In the genomic region with DNA sequence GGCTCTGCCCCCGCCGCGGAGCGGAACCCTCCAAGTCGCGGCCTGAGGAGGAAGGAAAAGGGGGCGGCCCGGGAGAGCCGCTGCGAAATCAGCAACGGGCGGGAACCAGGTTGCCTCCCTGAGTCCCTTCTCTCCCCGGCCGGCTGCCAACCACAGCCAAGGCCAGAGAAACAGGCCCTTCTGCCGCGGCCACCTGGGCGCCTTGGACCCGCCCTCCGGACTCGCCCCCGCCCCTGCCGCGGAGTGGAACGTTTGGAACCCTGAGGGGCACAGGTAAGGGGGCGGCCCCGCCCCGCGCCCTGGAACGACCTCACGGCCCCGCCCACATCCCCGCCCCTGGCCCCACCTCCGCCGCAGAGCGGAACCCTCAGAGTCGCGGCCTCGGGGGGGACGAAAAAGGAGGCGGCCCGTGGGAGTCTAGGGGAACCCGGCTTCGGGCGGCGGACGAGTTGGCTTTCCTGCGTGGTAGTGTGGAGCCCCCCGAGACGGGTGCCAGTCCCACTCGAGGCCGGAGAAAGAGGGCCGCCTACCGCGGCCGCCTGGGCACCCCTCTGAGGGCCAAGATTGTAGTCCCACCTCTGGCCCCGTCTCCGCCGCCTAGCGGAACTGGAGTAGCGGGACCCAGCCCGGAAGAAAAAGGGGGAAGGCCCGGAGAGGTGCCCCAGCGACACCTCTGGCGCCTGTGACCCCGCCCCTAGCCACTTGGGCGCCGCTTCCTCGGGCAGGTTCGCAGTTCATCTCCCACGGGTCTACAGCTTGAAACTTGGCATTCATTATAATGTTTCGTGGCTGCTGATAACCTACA, we compare ENCODE assay signal across 8 cellular contexts. TPM values are rescaled to one million over a fixed set of nuclear protein-coding genes. Genes with fewer than 3 reads are reported as not detected.
DNase-seq lines count a peak whose midpoint lies in the region; ATAC-seq and TF ChIP-seq lines count a peak whose summit lies in the region.

No MANE protein-coding gene starts in this region.

- H3K9me3 Mint-ChIP-seq in dendritic cell treated with granulocyte-macrophage colony-stimulating factor and Interleukin-4, amounts not matched to agents 40 ng/mL and 50 ng/mL, for 4 days = no peaks in the 10 kb centered on the region

- no peaks in the 10 kb centered on the region for H3K4me1 ChIP-seq in right lobe of liver

- peak overlapping the region; percentile 92 for H3K27ac Mint-ChIP-seq in dendritic cell treated with granulocyte-macrophage colony-stimulating factor and Interleukin-4, amounts not matched to agents 40 ng/mL and 50 ng/mL, for 4 days

- DNase-seq in CD1c-positive myeloid dendritic cell (ENCODE audit: extremely low spot score) (peak; percentile 84), NCI-H69 (lab: John Stamatoyannopoulos, UW) (peak; percentile 90), right lobe of liver (peak; percentile 88 to 90 (median 88))
- peak; percentile 68 to 77 for DNase-seq in activated CD4-positive, alpha-beta T cell treated with anti-CD3 and anti-CD28 coated beads, Interleukin-2, amount 50 U/mL, for 24 hours (ENCODE audit: low read depth in 1 of 2, low spot score in 1 of 2)
- peak; percentile 78 to 79 for DNase-seq in stimulated activated CD4-positive, alpha-beta T cell treated with anti-CD3 and anti-CD28 coated beads, Interleukin-4, amount 100 ng/mL, for 48 hours (ENCODE audit: low read depth in 2 of 2)

- H3K4me1 Mint-ChIP-seq in dendritic cell treated with granulocyte-macrophage colony-stimulating factor and Interleukin-4, amounts not matched to agents 40 ng/mL and 50 ng/mL, for 4 days (ENCODE audit: low read depth) = peaks cover 6% of the 10 kb centered on the region

- no peaks in the 10 kb centered on the region for H3K27me3 ChIP-seq in right lobe of liver

- 17% methylated on average over 10 of the region's 71 CpGs for WGBS in right lobe of liver (ENCODE audit: insufficient coverage, low coverage, low lambda C conversion rate, missing lambda C conversion rate)

- peak; percentile 28 for TF ChIP-seq POLR2A in right lobe of liver (IDR thresholded peaks at IDR 0.05)

- H3K36me3 ChIP-seq in right lobe of liver = no peaks in the 10 kb centered on the region

- intact Hi-C loops in dendritic cell treated with granulocyte-macrophage colony-stimulating factor and Interleukin-4, amounts not matched to agents 40 ng/mL and 50 ng/mL, for 4 days (cut with micrococcal nuclease) = loop anchor here (5.0 to 10.0 kb wide), 2 partner anchors 363 to 560 kb away; a partner anchor contains a TSS
- intact Hi-C loops in right lobe of liver (cut with DNase I) = no loop called here

- peak overlapping the region; percentile 53 to 68 (median 67) for H3K4me3 ChIP-seq in right lobe of liver

- H3K36me3 Mint-ChIP-seq in dendritic cell treated with granulocyte-macrophage colony-stimulating factor and Interleukin-4, amounts not matched to agents 40 ng/mL and 50 ng/mL, for 4 days (ENCODE audit: low read depth) = no peaks in the 10 kb centered on the region

- H3K27me3 Mint-ChIP-seq in dendritic cell treated with granulocyte-macrophage colony-stimulating factor and Interleukin-4, amounts not matched to agents 40 ng/mL and 50 ng/mL, for 4 days = no peaks in the 10 kb centered on the region

- peak overlapping the region; percentile 76 to 83 (median 80) for H3K27ac ChIP-seq in right lobe of liver

- ATAC-seq in GM19395 (IDR thresholded peaks at IDR 0.05; ENCODE audit: unreplicated experiment) = peak; percentile 90
- peak; percentile 83 for ATAC-seq in HG03521 (IDR thresholded peaks at IDR 0.05; ENCODE audit: unreplicated experiment)
- ATAC-seq in right lobe of liver = peak; percentile 87 to 93 (median 89)

- peak overlapping the region; percentile 78 for H3K4me3 Mint-ChIP-seq in dendritic cell treated with granulocyte-macrophage colony-stimulating factor and Interleukin-4, amounts not matched to agents 40 ng/mL and 50 ng/mL, for 4 days

- H3K9me3 ChIP-seq in right lobe of liver = no peaks in the 10 kb centered on the region

- TF ChIP-seq CTCF in right lobe of liver (IDR thresholded peaks at IDR 0.05) = peak; percentile 35 to 70 (median 37)

RNA-seq across cellular contexts. Expression of a gene that starts 0.7 kb away (rescaled TPM):
- 100 to 1,000 TPM in 2 of 6 experiments, 10 to 100 TPM in 4; 48.9 to 114 (median 62.1) TPM for total RNA-seq in right lobe of liver

Comparison
In these comparisons a context has a peak if more than half of its experiments do, and no peak if none do; other contexts are left out.
1. Peak in every context shown above with its lines: DNase-seq, ATAC-seq, H3K4me3 ChIP-seq and H3K27ac ChIP-seq.